In genomic region chr10:931326-932318, GRCh38 we compare ENCODE assay signal across 8 cellular contexts.
DNase-seq lines count a peak whose midpoint lies in the region; ATAC-seq and TF ChIP-seq lines count a peak whose summit lies in the region.

Gene LARP4B, minus strand, starts transcription at chr10:931705. Its CDS starts 45,984 bp downstream, at chr10:885721.

- H3K4me3 Mint-ChIP-seq in central memory CD8-positive, alpha-beta T cell: peak within 1 kb of the TSS; percentile 88

- peaks cover 28% of the 10 kb centered on the region for H3K4me1 Mint-ChIP-seq in central memory CD8-positive, alpha-beta T cell

- H3K36me3 Mint-ChIP-seq in central memory CD8-positive, alpha-beta T cell (ENCODE audit: insufficient read depth): peaks cover 11% of the 10 kb centered on the region

- peak within 1 kb of the TSS; percentile 87 for H3K27ac Mint-ChIP-seq in central memory CD8-positive, alpha-beta T cell (ENCODE audit: low read depth)

- DNase-seq in AG20443 (ENCODE audit: low spot score) (peak; percentile 99), NCI-H446 treated with DMSO at 0.1 percent for 48 hours (lab: John Stamatoyannopoulos, UW) (peak; percentile 94), iris pigment epithelial cell (ENCODE audit: low read depth) (peak; percentile 99)
- DNase-seq in central memory CD8-positive, alpha-beta T cell (ENCODE audit: low spot score in 2 of 2): peak; percentile 95
- DNase-seq in stimulated activated CD4-positive, alpha-beta T cell treated with anti-CD3 and anti-CD28 coated beads, Interleukin-12 subunit alpha, Interleukin-12 subunit beta, amount 100 ng/mL, for 24 hours (ENCODE audit: low read depth in 2 of 2): peak; percentile 89 to 91

- TF ChIP-seq POLR2A in GM19099 (IDR thresholded peaks at IDR 0.05; ENCODE audit: extremely low read depth, insufficient read length, low read depth): peak; percentile 65

- ATAC-seq in HG03378 (IDR thresholded peaks at IDR 0.05; ENCODE audit: unreplicated experiment): peak; percentile 85
- peak; percentile 97 to 98 for ATAC-seq in activated CD4-positive, CD25-positive, alpha-beta regulatory T cell treated with anti-CD3 and anti-CD28 coated beads, Interleukin-2, amount 50 U/mL, for 24 hours
- ATAC-seq in central memory CD8-positive, alpha-beta T cell (replicated peaks; ENCODE audit: extremely low read depth, poor library complexity, severe bottlenecking): peak; percentile 96

- H3K9me3 Mint-ChIP-seq in central memory CD8-positive, alpha-beta T cell: no peaks in the 10 kb centered on the region

- H3K27me3 Mint-ChIP-seq in central memory CD8-positive, alpha-beta T cell: no peaks in the 10 kb centered on the region

Comparison
In these comparisons a context has a peak if more than half of its experiments do, and no peak if none do; other contexts are left out.
1. Peak in every context shown above with its lines: DNase-seq and ATAC-seq.